1 cellular context compared by ENCODE assay signal in genomic region chr6:158011478-158011920, GRCh38.
TF ChIP-seq lines count a peak whose summit lies in the region.

No MANE protein-coding gene starts in this region.

TF ChIP-seq in HepG2, 621 proteins besides CTCF, POLR2A, EP300 and RAD21 (continued from another document and continues in another):
- TF ChIP-seq LRRFIP1 (CRISPR knock-in tag; conservative IDR thresholded peaks at IDR 0.05) (no peak), ISX (CRISPR knock-in tag; conservative IDR thresholded peaks at IDR 0.05) (no peak), TCF7L2 (IDR thresholded peaks at IDR 0.05; ENCODE audit: low read depth, low read length) (peak; percentile 48; the same call in 1 of the 2 replicates), DBP (CRISPR knock-in tag; IDR thresholded peaks at IDR 0.05; ENCODE audit: not compliant biosample characterization) (no peak), PITX1 (CRISPR knock-in tag; IDR thresholded peaks at IDR 0.05) (peak; percentile 98), NBN (conservative IDR thresholded peaks at IDR 0.05) (0 out of 2 replicates have a peak, but pooled peaks have one; percentile 65), ZSCAN31 (CRISPR knock-in tag; IDR thresholded peaks at IDR 0.05; ENCODE audit: low read depth) (no peak; the same call in 1 of the 2 replicates), POGK (CRISPR knock-in tag; conservative IDR thresholded peaks at IDR 0.05) (peak; percentile 93), ZFX (CRISPR knock-in tag; IDR thresholded peaks at IDR 0.05; ENCODE audit: low read depth) (peak; percentile 66; the same call in 1 of the 2 replicates), ZNF367 (CRISPR knock-in tag; IDR thresholded peaks at IDR 0.05; ENCODE audit: borderline replicate concordance) (no peak), RBAK (CRISPR knock-in tag; IDR thresholded peaks at IDR 0.05) (no peak), SNAPC4 (CRISPR knock-in tag; IDR thresholded peaks at IDR 0.05) (no peak), CBX5 (CRISPR knock-in tag; IDR thresholded peaks at IDR 0.05; ENCODE audit: borderline replicate concordance) (peak; percentile 7; the same call in 1 of the 2 replicates), PPARG (CRISPR knock-in tag; conservative IDR thresholded peaks at IDR 0.05) (peak; percentile 66; the same call in 1 of the 2 replicates), DNMT1 (CRISPR knock-in tag; IDR thresholded peaks at IDR 0.05) (no peak), CC2D1A (CRISPR knock-in tag; IDR thresholded peaks at IDR 0.05) (no peak; the same call in 1 of the 2 replicates), POGZ (CRISPR knock-in tag; IDR thresholded peaks at IDR 0.05) (peak; percentile 67; the same call in 1 of the 2 replicates), ZNF275 (CRISPR knock-in tag; IDR thresholded peaks at IDR 0.05; ENCODE audit: borderline replicate concordance) (no peak), ZNF672 (CRISPR knock-in tag; IDR thresholded peaks at IDR 0.05) (no peak), THRA (CRISPR knock-in tag; IDR thresholded peaks at IDR 0.05; ENCODE audit: borderline replicate concordance) (peak; percentile 91), HCFC1 (IDR thresholded peaks at IDR 0.05; ENCODE audit: low read depth, low read length) (no peak), ZNF703 (CRISPR knock-in tag; IDR thresholded peaks at IDR 0.05; ENCODE audit: borderline replicate concordance) (peak; percentile 86), RNF2 (conservative IDR thresholded peaks at IDR 0.05; ENCODE audit: low read depth) (no peak), ZNF615 (CRISPR knock-in tag; IDR thresholded peaks at IDR 0.05; ENCODE audit: borderline replicate concordance) (peak; percentile 91; the same call in 1 of the 2 replicates), TRIM24 (CRISPR knock-in tag; IDR thresholded peaks at IDR 0.05) (peak; percentile 70; the same call in 1 of the 2 replicates), RXRB (CRISPR knock-in tag; IDR thresholded peaks at IDR 0.05; ENCODE audit: borderline replicate concordance) (peak; percentile 94), ETS1 (CRISPR knock-in tag; IDR thresholded peaks at IDR 0.05) (no peak), ZNF232 (CRISPR knock-in tag; IDR thresholded peaks at IDR 0.05; ENCODE audit: borderline replicate concordance) (peak; percentile 79; the same call in 1 of the 2 replicates), PAX8 (CRISPR knock-in tag; IDR thresholded peaks at IDR 0.05; ENCODE audit: borderline replicate concordance) (no peak), ZFP91 (CRISPR knock-in tag; IDR thresholded peaks at IDR 0.05; ENCODE audit: borderline replicate concordance) (no peak), DZIP1 (CRISPR knock-in tag; IDR thresholded peaks at IDR 0.05) (no peak), ZKSCAN1 (IDR thresholded peaks at IDR 0.05; ENCODE audit: low read length) (no peak), PRMT3 (CRISPR knock-in tag; IDR thresholded peaks at IDR 0.05; ENCODE audit: borderline replicate concordance, low read depth) (no peak; the same call in none of the 2 replicates), ZNF17 (CRISPR knock-in tag; IDR thresholded peaks at IDR 0.05) (0 out of 2 replicates have a peak, but pooled peaks have one; percentile 41), TFDP1 (CRISPR knock-in tag; IDR thresholded peaks at IDR 0.05; ENCODE audit: borderline replicate concordance) (no peak), TEF (CRISPR knock-in tag; IDR thresholded peaks at IDR 0.05) (no peak), ZNF576 (CRISPR knock-in tag; IDR thresholded peaks at IDR 0.05) (no peak)
